8 cellular contexts compared by ENCODE assay signal in the genomic region with DNA sequence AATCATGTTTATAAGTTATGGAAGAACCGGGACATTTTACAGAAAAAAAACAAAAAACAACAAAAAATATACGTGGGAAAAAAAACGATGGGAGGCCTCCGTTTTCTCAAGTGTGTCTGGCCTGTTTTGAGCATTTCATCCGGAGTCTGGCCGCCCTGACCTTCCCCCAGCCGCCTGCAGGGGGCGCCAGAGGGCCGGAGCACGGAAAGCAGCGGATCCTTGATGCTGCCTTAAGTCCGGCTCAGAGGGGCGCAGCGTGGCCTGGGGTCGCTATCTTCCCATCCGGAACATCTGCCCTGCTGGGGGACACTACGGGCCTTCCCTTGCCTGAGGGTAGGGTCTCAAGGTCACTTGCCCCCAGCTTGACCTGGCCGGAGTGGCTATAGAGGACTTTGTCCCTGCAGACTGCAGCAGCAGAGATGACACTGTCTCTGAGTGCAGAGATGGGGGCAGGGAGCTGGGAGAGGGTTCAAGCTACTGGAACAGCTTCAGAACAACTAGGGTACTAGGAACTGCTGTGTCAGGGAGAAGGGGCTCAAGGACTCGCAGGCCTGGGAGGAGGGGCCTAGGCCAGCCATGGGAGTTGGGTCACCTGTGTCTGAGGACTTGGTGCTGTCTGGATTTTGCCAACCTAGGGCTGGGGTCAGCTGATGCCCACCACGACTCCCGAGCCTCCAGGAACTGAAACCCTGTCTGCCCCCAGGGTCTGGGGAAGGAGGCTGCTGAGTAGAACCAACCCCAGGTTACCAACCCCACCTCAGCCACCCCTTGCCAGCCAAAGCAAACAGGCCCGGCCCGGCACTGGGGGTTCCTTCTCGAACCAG. TPM values are rescaled to one million over a fixed set of nuclear protein-coding genes. Genes with fewer than 3 reads are reported as not detected.
DNase-seq lines count a peak whose midpoint lies in the region; ATAC-seq and TF ChIP-seq lines count a peak whose summit lies in the region.

No MANE protein-coding gene starts in this region.

- no peak overlapping the region for H2BK15ac ChIP-seq in H9 (ENCODE audit: low read depth, low read length)

- H3K14ac ChIP-seq in H9 (ENCODE audit: insufficient read depth, low read length), result no peak overlapping the region

- no peak overlapping the region for H2AFZ ChIP-seq in H9 (ENCODE audit: low read length)
- no peak overlapping the region for H2AFZ ChIP-seq in OCI-LY1 (ENCODE audit: low read length)

- H3K23me2 ChIP-seq in H9 (ENCODE audit: insufficient read length, low read depth, low read length, poor library complexity, severe bottlenecking), result no peaks in the 10 kb centered on the region

- no peak overlapping the region for H2BK5ac ChIP-seq in H9 (ENCODE audit: insufficient read length, low read length)

- H3K9ac ChIP-seq in H9 (ENCODE audit: extremely low read depth, insufficient read length, low read length), result no peak overlapping the region
- no peak overlapping the region for H3K9ac ChIP-seq in OCI-LY1 (ENCODE audit: low read length)

- H4K91ac ChIP-seq in H9 (ENCODE audit: insufficient read length, low read depth, low read length), result no peak overlapping the region

- peak; percentile 73 to 92 (median 80) for ATAC-seq in natural killer cell

- no peaks in the 10 kb centered on the region for H3K27me3 ChIP-seq in H9 (ENCODE audit: insufficient read depth, low read length)
- H3K27me3 ChIP-seq in OCI-LY1 (ENCODE audit: insufficient read depth, low read length), result no peaks in the 10 kb centered on the region
- peaks cover 0 to 34% (median 5%) of the 10 kb centered on the region in 4 donors for H3K27me3 ChIP-seq in esophagus squamous epithelium

- DNase-seq in AG09319 (ENCODE audit: extremely low read depth, low read depth) (no peak), H9 (peak; percentile 84), esophagus squamous epithelium (lab: John Stamatoyannopoulos, UW) (no peak), natural killer cell (peak; percentile 79), NCI-H524 treated with DMSO at 0.1 percent for 48 hours (lab: John Stamatoyannopoulos, UW) (no peak)
- DNase-seq in activated T-cell treated with anti-CD3 and anti-CD28 coated beads, Interleukin-2, amount 50 U/mL, for 1 hour, result peak; percentile 82

- no peak overlapping the region for H2BK120ac ChIP-seq in H9 (ENCODE audit: low read depth, low read length, poor library complexity, severe bottlenecking)

- no peak for TF ChIP-seq POLR2A in esophagus squamous epithelium (IDR thresholded peaks at IDR 0.05)

- no peaks in the 10 kb centered on the region for H4K20me1 ChIP-seq in H9 (ENCODE audit: control insufficient read depth, insufficient read depth, insufficient read length)
- no peaks in the 10 kb centered on the region for H4K20me1 ChIP-seq in OCI-LY1 (ENCODE audit: insufficient read depth, low read length)

- no peak overlapping the region for H3T11ph ChIP-seq in H9 (ENCODE audit: low read length)

- no peak overlapping the region for H2BK12ac ChIP-seq in H9 (ENCODE audit: insufficient read length, low read depth, low read length)

- no peak overlapping the region for H3K4ac ChIP-seq in H9 (ENCODE audit: low read depth, low read length)

- H3K36me3 Mint-ChIP-seq in H9 (ENCODE audit: insufficient read depth in 1 of 3, low read depth in 3 of 3) (peaks cover 26 to 68% (median 53%) of the 10 kb centered on the region in 3 experiments; a peak in 6 of 7 replicates), natural killer cell (no peaks in the 10 kb centered on the region)
- peaks cover 38% of the 10 kb centered on the region for H3K36me3 Mint-ChIP-seq in stimulated activated naive CD8-positive, alpha-beta T cell treated with anti-CD3 and anti-CD28 coated beads, Interleukin-15, Interleukin-2, amounts not matched to agents 100 ng/mL and 50 ng/mL, for 24 hours (ENCODE audit: low read depth)

- no CpG with 5 or more reads among the region's 24 CpGs for WGBS in H9 (ENCODE audit: extremely low coverage, insufficient read length, low lambda C conversion rate)
- WGBS in esophagus squamous epithelium, 2 donors, result 15 to 18% methylated on average over 17 of the region's 24 CpGs

- H3F3A ChIP-seq in OCI-LY1 (ENCODE audit: insufficient read depth, low read length), result no peaks in the 10 kb centered on the region

- H3K4me3 ChIP-seq in OCI-LY1 (ENCODE audit: low read depth, low read length, poor library complexity, severe bottlenecking) (no peak overlapping the region), esophagus squamous epithelium (no peak overlapping the region)

- peak overlapping the region; percentile 13 for H3K4me2 ChIP-seq in H9 (ENCODE audit: insufficient read depth, insufficient read length, low read length)
- H3K4me2 ChIP-seq in OCI-LY1 (ENCODE audit: low read length), result no peak overlapping the region

- H3K56ac ChIP-seq in H9 (ENCODE audit: insufficient read length, low read depth, low read length), result no peak overlapping the region

- H3K79me2 ChIP-seq in H9 (ENCODE audit: insufficient read depth, low read length), result no peaks in the 10 kb centered on the region; the same call in 1 of the 2 replicates
- no peaks in the 10 kb centered on the region for H3K79me2 ChIP-seq in OCI-LY1 (ENCODE audit: insufficient read depth, low read length)

- H3K27ac ChIP-seq in H9 (ENCODE audit: insufficient read length, low read depth, low read length), result no peak overlapping the region
- H3K27ac ChIP-seq in OCI-LY1 (ENCODE audit: low read depth, low read length, poor library complexity, severe bottlenecking), result no peak overlapping the region
- H3K27ac ChIP-seq in esophagus squamous epithelium, result no peak overlapping the region

- no peak overlapping the region for H2AK5ac ChIP-seq in H9 (ENCODE audit: insufficient read length, low read length)

- no peaks in the 10 kb centered on the region for H3K27me3 Mint-ChIP-seq in H9 (ENCODE audit: low read depth)
- H3K27me3 Mint-ChIP-seq in natural killer cell (ENCODE audit: low read depth in 2 of 2), result peaks cover 18 to 22% of the 10 kb centered on the region in 2 donors
- peaks cover 20% of the 10 kb centered on the region for H3K27me3 Mint-ChIP-seq in stimulated activated naive CD8-positive, alpha-beta T cell treated with anti-CD3 and anti-CD28 coated beads, Interleukin-15, Interleukin-2, amounts not matched to agents 100 ng/mL and 50 ng/mL, for 24 hours

- H3K4me3 Mint-ChIP-seq in H9, result peak overlapping the region in 1 of 2 experiments; percentile 55; a peak in 1 of 5 replicates
- H3K4me3 Mint-ChIP-seq in natural killer cell, result no peak overlapping the region
- no peak overlapping the region for H3K4me3 Mint-ChIP-seq in stimulated activated naive CD8-positive, alpha-beta T cell treated with anti-CD3 and anti-CD28 coated beads, Interleukin-15, Interleukin-2, amounts not matched to agents 100 ng/mL and 50 ng/mL, for 24 hours

- intact Hi-C loops in esophagus squamous epithelium (cut with DNase I), result loop anchor here (5.0 kb wide), 1 partner anchor 48 kb away; no protein-coding TSS in a partner anchor
- intact Hi-C loops in natural killer cell (cut with micrococcal nuclease), result loop anchor here (1.0 to 5.0 kb wide), 3 partner anchors 47 to 433 kb away; a partner anchor contains a TSS

- H3K18ac ChIP-seq in H9 (ENCODE audit: insufficient read length, low read depth, low read length), result no peak overlapping the region

- H3K27ac Mint-ChIP-seq in H9, result no peak overlapping the region; a peak in 1 of 7 replicates
- no peak overlapping the region for H3K27ac Mint-ChIP-seq in natural killer cell
- peak overlapping the region; percentile 23 for H3K27ac Mint-ChIP-seq in stimulated activated naive CD8-positive, alpha-beta T cell treated with anti-CD3 and anti-CD28 coated beads, Interleukin-15, Interleukin-2, amounts not matched to agents 100 ng/mL and 50 ng/mL, for 24 hours

- no peak overlapping the region for H2BK20ac ChIP-seq in H9 (ENCODE audit: low read depth, low read length, poor library complexity, severe bottlenecking)

- no peak overlapping the region for H4K5ac ChIP-seq in H9 (ENCODE audit: insufficient read length, low read depth, low read length)

- H3K79me1 ChIP-seq in H9 (ENCODE audit: insufficient read depth, low read depth, low read length, poor library complexity, severe bottlenecking), result no peaks in the 10 kb centered on the region

- peaks cover 41% of the 10 kb centered on the region for H3K36me3 ChIP-seq in OCI-LY1 (ENCODE audit: insufficient read depth, low read length)
- peaks cover 7 to 47% (median 30%) of the 10 kb centered on the region in 3 donors for H3K36me3 ChIP-seq in esophagus squamous epithelium

- H3K4me1 Mint-ChIP-seq in H9 (peaks cover 11 to 27% of the 10 kb centered on the region in 2 experiments), natural killer cell (peaks cover 6 to 8% of the 10 kb centered on the region in 2 donors)
- H3K4me1 Mint-ChIP-seq in stimulated activated naive CD8-positive, alpha-beta T cell treated with anti-CD3 and anti-CD28 coated beads, Interleukin-15, Interleukin-2, amounts not matched to agents 100 ng/mL and 50 ng/mL, for 24 hours (ENCODE audit: low read depth), result no peaks in the 10 kb centered on the region

- H3K9me2 ChIP-seq in OCI-LY1 (ENCODE audit: low read depth, low read length), result no peaks in the 10 kb centered on the region

- H3K4me1 ChIP-seq in H9 (ENCODE audit: insufficient read depth, low read length), result no peaks in the 10 kb centered on the region
- peaks cover 4% of the 10 kb centered on the region for H3K4me1 ChIP-seq in OCI-LY1 (ENCODE audit: insufficient read depth, low read length, severe bottlenecking)
- H3K4me1 ChIP-seq in esophagus squamous epithelium, result peaks cover 18 to 34% (median 18%) of the 10 kb centered on the region in 3 donors

- TF ChIP-seq CTCF in AG09319 (IDR thresholded peaks at IDR 0.05; ENCODE audit: low read depth, low read length) (peak; percentile 97), H9 (conservative IDR thresholded peaks at IDR 0.05) (peak; percentile 99), OCI-LY1 (IDR thresholded peaks at IDR 0.05; ENCODE audit: low read length) (peak; percentile 96), esophagus squamous epithelium (IDR thresholded peaks at IDR 0.05) (peak; percentile 93 to 100 (median 98)), natural killer cell (IDR thresholded peaks at IDR 0.05) (peak; percentile 98)

- no peak overlapping the region for H3K23ac ChIP-seq in H9 (ENCODE audit: insufficient read length, low read depth, low read length)

- H3K9me3 Mint-ChIP-seq in H9 (no peaks in the 10 kb centered on the region), natural killer cell (no peaks in the 10 kb centered on the region)
- no peaks in the 10 kb centered on the region for H3K9me3 Mint-ChIP-seq in stimulated activated naive CD8-positive, alpha-beta T cell treated with anti-CD3 and anti-CD28 coated beads, Interleukin-15, Interleukin-2, amounts not matched to agents 100 ng/mL and 50 ng/mL, for 24 hours

- no peak overlapping the region for H4K8ac ChIP-seq in H9 (replicated peaks; ENCODE audit: insufficient read length, low read depth, low read length)

- no peaks in the 10 kb centered on the region for H3K9me3 ChIP-seq in H9 (ENCODE audit: control insufficient read depth, low read depth, low read length)
- no peaks in the 10 kb centered on the region for H3K9me3 ChIP-seq in OCI-LY1 (ENCODE audit: low read length)
- H3K9me3 ChIP-seq in esophagus squamous epithelium, result no peaks in the 10 kb centered on the region

RNA-seq across cellular contexts. Expression of a gene that starts 1.8 kb away (rescaled TPM):
- total RNA-seq in H9 (2021) (530 and 547 TPM in 2 replicates), esophagus squamous epithelium (100 to 1,000 TPM in 1 of 4 donors, 10 to 100 TPM in 1, 1 to 10 TPM in 2; 5.7 to 141 (median 20.7) TPM), natural killer cell (1 to 10 TPM in 2 of 3 donors, under 1 TPM in 1; 0.45 to 2.7 (median 1.3) TPM)

RNA-seq across cellular contexts. Expression of a gene that starts 10.6 kb away (rescaled TPM):
- 77.0 and 78.1 TPM in 2 replicates for total RNA-seq in H9 (2021)
- 1 to 10 TPM; 1.4 to 7.5 (median 4.1) TPM for total RNA-seq in esophagus squamous epithelium
- total RNA-seq in natural killer cell, result not detected

RNA-seq across cellular contexts. Expression of a gene that starts 12.8 kb away (rescaled TPM):
- 180 and 190 TPM in 2 replicates for total RNA-seq in H9 (2021)
- 100 to 1,000 TPM in 1 of 4 donors, 10 to 100 TPM in 3; 64.7 to 142 (median 79.0) TPM for total RNA-seq in esophagus squamous epithelium
- total RNA-seq in natural killer cell, result 10 to 100 TPM; 22.4 to 29.1 (median 23.5) TPM

RNA-seq across cellular contexts. Expression of a gene that starts 38.2 kb away (rescaled TPM):
- total RNA-seq in H9 (2021), result not detected in 2 replicates
- total RNA-seq in esophagus squamous epithelium, result not detected
- not detected for total RNA-seq in natural killer cell

RNA-seq across cellular contexts. Expression of a gene that starts 42.0 kb away (rescaled TPM):
- total RNA-seq in H9 (2021), result not detected in 2 replicates
- 1 to 10 TPM in 1 of 4 donors, not detected in 3; 1.6 TPM for total RNA-seq in esophagus squamous epithelium
- not detected for total RNA-seq in natural killer cell

Comparison
In these comparisons a context has a peak if more than half of its experiments do, and no peak if none do; other contexts are left out.
1. DNase-seq: peak in H9 (single experiment), activated T-cell treated with anti-CD3 and anti-CD28 coated beads, Interleukin-2, amount 50 U/mL, for 1 hour (single experiment) and natural killer cell (single experiment); none in AG09319 (single experiment), esophagus squamous epithelium (single experiment) and NCI-H524 treated with DMSO at 0.1 percent for 48 hours (single experiment).
2. Peak in every context shown above with its lines, with median percentiles within 50 percentile points of each other: CTCF ChIP-seq.